28 cellular contexts compared by ENCODE assay signal in genomic region chr5:29790281-29790680, GRCh38.
"Had no signal": no experiment of that assay in that cellular context is flagged by ENCODE, and none has a peak within 500 bp of the region (broad histone marks: within the 10 kb centered on the region; RNA-seq: fewer than 3 reads in every experiment).

No MANE protein-coding gene starts in this region.

- ATAC-seq: activated naive CD4-positive, alpha-beta T cell treated with anti-CD3 and anti-CD28 coated beads, Interleukin-2, amount 50 U/mL, for 72 hours; activated naive CD8-positive, alpha-beta T cell treated with anti-CD3 and anti-CD28 coated beads, Interleukin-2, amount 50 U/mL, for 24 hours; activated T-cell treated with anti-CD3 and anti-CD28 coated beads, Interleukin-2, amount 50 U/mL, for 4 hours; activated T-cell treated with anti-CD3 and anti-CD28 coated beads, Interleukin-2, amount 50 U/mL, for 72 hours; activated T-helper 17 cell treated with anti-CD3 and anti-CD28 coated beads, Interleukin-2, amount 50 U/mL, for 72 hours; body of pancreas had no signal

- DNase-seq: activated effector memory CD4-positive, alpha-beta T cell treated with anti-CD3 and anti-CD28 coated beads, Interleukin-2, amount 50 U/mL, for 16 hours; activated effector memory CD4-positive, alpha-beta T cell treated with Interleukin-2 at 50 U/mL for 16 hours; activated gamma-delta T cell; activated gamma-delta T cell treated with Interleukin-2 at 50 U/mL for 16 hours; activated naive CD4-positive, alpha-beta T cell; activated naive CD4-positive, alpha-beta T cell treated with anti-CD3 and anti-CD28 coated beads for 36 hours; activated naive CD4-positive, alpha-beta T cell treated with anti-CD3 and anti-CD28 coated beads, Interleukin-2, amount 10 ng/mL, durations not matched to agents 7 days and 5 days; activated naive CD4-positive, alpha-beta T cell treated with anti-CD3 and anti-CD28 coated beads, Interleukin-2, amount 50 U/mL, for 16 hours; activated naive CD4-positive, alpha-beta T cell treated with Interleukin-2 at 50 U/mL for 16 hours; activated naive CD8-positive, alpha-beta T cell treated with anti-CD3 and anti-CD28 coated beads for 36 hours; activated naive CD8-positive, alpha-beta T cell treated with anti-CD3 and anti-CD28 coated beads, Interleukin-2, amount 10 ng/mL, durations not matched to agents 7 days and 5 days; activated naive CD8-positive, alpha-beta T cell treated with anti-CD3 and anti-CD28 coated beads, Interleukin-2, amount 50 U/mL, for 24 hours; activated T-cell treated with anti-CD3 and anti-CD28 coated beads, Interleukin-2, amount 50 U/mL, for 24 hours; activated T-cell treated with anti-CD3 and anti-CD28 coated beads, Interleukin-2, amount 50 U/mL, for 4 hours; activated T-cell treated with anti-CD3 and anti-CD28 coated beads, Interleukin-2, amount 50 U/mL, for 48 hours; activated T-cell treated with anti-CD3 and anti-CD28 coated beads, Interleukin-2, amount 50 U/mL, for 72 hours; adrenal gland; amniotic stem cell; amygdala; anterior cingulate cortex; aorta; body of pancreas; brain microvascular endothelial cell; caudate nucleus; central memory CD4-positive, alpha-beta T cell; cerebellar nuclear complex had no signal
